ENCODE assay signal across 21 cellular contexts in the genomic region with DNA sequence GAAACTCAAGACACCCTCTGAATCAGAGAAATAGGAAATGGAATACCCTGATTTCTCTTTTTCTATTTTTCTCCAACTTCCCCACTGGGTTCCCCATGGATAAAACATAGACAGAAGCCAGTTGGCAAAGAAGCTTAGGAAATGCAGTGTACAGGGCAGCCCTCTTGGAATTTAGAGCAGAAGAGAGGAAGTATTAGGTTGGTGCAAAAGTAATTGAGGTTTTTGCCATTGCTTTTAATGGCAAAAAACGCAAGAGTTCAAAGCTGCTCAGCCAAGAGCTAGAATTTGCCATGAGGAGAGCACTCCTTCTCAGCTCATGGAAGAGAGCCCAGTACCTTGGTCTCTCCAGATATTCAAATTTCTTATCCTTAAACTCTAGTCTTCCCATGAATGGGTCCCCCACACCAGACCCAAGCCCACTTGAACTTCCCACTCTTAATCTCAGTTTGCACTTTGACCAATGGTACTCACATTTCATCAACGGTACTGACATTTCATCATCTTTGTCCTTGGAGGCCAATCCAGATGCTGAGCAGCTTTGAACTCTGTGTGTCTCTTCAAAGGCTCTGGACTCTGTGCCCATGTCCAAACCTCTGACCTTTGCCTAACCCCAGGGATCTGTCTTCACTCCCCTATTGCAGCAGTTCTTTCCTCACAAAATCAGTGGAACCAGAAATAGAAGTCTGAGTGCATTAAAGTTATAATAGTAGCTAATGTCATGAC.
"Had no signal": no experiment of that assay in that cellular context is flagged by ENCODE, and none has a peak within 500 bp of the region (broad histone marks: within the 10 kb centered on the region; RNA-seq: fewer than 3 reads in every experiment).

No MANE protein-coding gene starts in this region.

- H3K27ac ChIP-seq: ascending aorta, PC-9 had no signal

- H3K27ac Mint-ChIP-seq: activated CD8-positive, alpha-beta T cell treated with anti-CD3 and anti-CD28 coated beads for 36 hours; activated naive CD4-positive, alpha-beta T cell treated with anti-CD3 and anti-CD28 coated beads, Interleukin-2, amount 50 U/mL, for 24 hours; activated T-cell treated with anti-CD3 and anti-CD28 coated beads, Interleukin-2, amount 50 U/mL, for 72 hours; activated T-helper 2 cell treated with anti-CD3 and anti-CD28 coated beads, Interferon-gamma antibody, Interleukin-2, Interleukin-4, amounts not matched to agents 10 μg/mL and 5 μg/mL and 100 μg/mL, durations not matched to agents 14 hours and 24 hours and 36 hours; T-helper 17 cell had no signal

- H3K36me3 ChIP-seq: ascending aorta had no signal

- H3K36me3 Mint-ChIP-seq: activated naive CD4-positive, alpha-beta T cell treated with anti-CD3 and anti-CD28 coated beads, Interleukin-2, amount 50 U/mL, for 24 hours; brain had no signal

- H3K27me3 ChIP-seq: ascending aorta had no signal

- H3K4me3 ChIP-seq: ascending aorta, PC-9 had no signal

- H3K4me2 ChIP-seq: PC-9 had no signal

- H3K4me1 Mint-ChIP-seq: activated naive CD4-positive, alpha-beta T cell treated with anti-CD3 and anti-CD28 coated beads, Interleukin-2, amount 50 U/mL, for 24 hours; T-helper 17 cell had no signal

- H3K4me1 ChIP-seq: ascending aorta had no signal

- H3K9me3 Mint-ChIP-seq: activated CD8-positive, alpha-beta T cell treated with anti-CD3 and anti-CD28 coated beads for 36 hours; activated naive CD4-positive, alpha-beta T cell treated with anti-CD3 and anti-CD28 coated beads, Interleukin-2, amount 50 U/mL, for 24 hours; activated T-cell treated with anti-CD3 and anti-CD28 coated beads, Interleukin-2, amount 50 U/mL, for 72 hours; activated T-helper 2 cell treated with anti-CD3 and anti-CD28 coated beads, Interferon-gamma antibody, Interleukin-2, Interleukin-4, amounts not matched to agents 10 μg/mL and 5 μg/mL and 100 μg/mL, durations not matched to agents 14 hours and 24 hours and 36 hours; brain had no signal

- ATAC-seq: activated CD8-positive, alpha-beta T cell treated with anti-CD3 and anti-CD28 coated beads for 36 hours; activated T-cell treated with anti-CD3 and anti-CD28 coated beads, Interleukin-2, amount 50 U/mL, for 72 hours; T-helper 17 cell had no signal

- H2AFZ ChIP-seq: PC-9 had no signal

- FAIRE-seq: colon had no signal

- DNase-seq: activated CD4-positive, CD25-positive, alpha-beta regulatory T cell; activated CD8-positive, alpha-beta memory T cell treated with anti-CD3 and anti-CD28 coated beads, Interleukin-2, amount 50 U/mL, for 4 hours; activated CD8-positive, alpha-beta T cell treated with anti-CD3 and anti-CD28 coated beads for 36 hours; activated naive CD4-positive, alpha-beta T cell; activated T-cell treated with anti-CD3 and anti-CD28 coated beads, Interleukin-2, amount 50 U/mL, for 72 hours; cerebellar nuclear complex; Kasumi-1; NCI-H146; NCI-H187 treated with DMSO at 0.1 percent for 48 hours; NCI-H2081 treated with DMSO at 0.1 percent for 48 hours; NCI-H446; NCI-H524; PC-9; SIG-M5; T-helper 17 cell; T-helper 9 cell had no signal

- H3K4me3 Mint-ChIP-seq: activated CD8-positive, alpha-beta T cell treated with anti-CD3 and anti-CD28 coated beads for 36 hours; activated naive CD4-positive, alpha-beta T cell treated with anti-CD3 and anti-CD28 coated beads, Interleukin-2, amount 50 U/mL, for 24 hours; activated T-cell treated with anti-CD3 and anti-CD28 coated beads, Interleukin-2, amount 50 U/mL, for 72 hours; brain; T-helper 17 cell had no signal

- H3K9me3 ChIP-seq: ascending aorta had no signal
